ENCODE assay signal across 20 cellular contexts in the genomic region with DNA sequence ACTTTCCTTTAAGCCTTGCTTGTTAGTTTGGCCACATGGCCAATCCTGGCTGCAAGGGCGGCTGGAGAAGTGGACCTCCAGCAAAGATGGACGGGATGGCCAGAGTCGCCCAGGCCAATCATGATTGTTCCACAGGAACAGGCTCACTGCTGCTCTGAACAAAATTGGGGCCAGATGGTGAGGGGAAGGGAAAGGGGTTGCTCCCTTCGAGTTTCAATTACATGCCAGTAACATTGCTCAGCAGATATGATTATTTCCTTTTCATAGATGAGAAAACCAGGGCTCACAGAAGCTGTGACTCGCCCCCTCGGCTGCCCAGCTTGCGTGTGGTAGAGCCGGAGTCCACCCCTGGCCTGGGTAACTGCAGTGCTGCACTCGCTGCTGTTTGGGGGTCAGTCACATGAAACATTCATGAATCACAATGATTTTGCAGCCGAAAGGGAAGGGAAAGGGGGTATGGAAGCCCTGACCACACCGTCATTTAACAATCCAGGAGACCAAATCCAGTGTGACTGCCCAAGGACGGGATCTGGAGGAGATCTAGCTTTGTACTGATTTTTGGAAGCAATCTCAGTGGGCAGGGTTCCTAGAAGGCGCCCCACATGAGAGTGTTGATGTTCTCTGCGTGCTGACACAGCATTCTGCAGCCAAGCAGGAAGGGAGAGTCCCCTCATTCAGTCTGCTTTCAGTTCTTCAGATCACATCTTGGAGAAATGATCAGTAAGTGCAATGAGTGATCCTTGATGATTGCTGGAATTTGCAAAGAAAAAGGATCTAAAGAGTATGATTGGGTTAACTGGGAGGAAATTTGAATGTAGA.
DNase-seq lines count a peak whose midpoint lies in the region; FAIRE-seq and TF ChIP-seq lines count a peak whose summit lies in the region.
"Had no signal": no experiment of that assay in that cellular context is flagged by ENCODE, and none has a peak within 500 bp of the region (broad histone marks: within the 10 kb centered on the region; RNA-seq: fewer than 3 reads in every experiment).

No MANE protein-coding gene starts in this region.

- no peaks in the 10 kb centered on the region for H3K9me2 ChIP-seq in hepatocyte (replicated peaks; ENCODE audit: insufficient read depth)

- TF ChIP-seq POLR2A in suprapubic skin (IDR thresholded peaks at IDR 0.05) (no peak), thyroid gland (IDR thresholded peaks at IDR 0.05) (no peak)

- FAIRE-seq in astrocyte (lab: Jason Lieb, UNC) = no peak
- FAIRE-seq: GM12878 had no signal

- H3K4me1 ChIP-seq in astrocyte (ENCODE audit: insufficient read depth, low read length) (peaks cover 12% of the 10 kb centered on the region), hepatocyte (ENCODE audit: insufficient read depth) (peaks cover 8% of the 10 kb centered on the region), suprapubic skin (no peaks in the 10 kb centered on the region), thyroid gland (no peaks in the 10 kb centered on the region)
- H3K4me1 ChIP-seq: upper lobe of left lung had no signal

- H3K9ac ChIP-seq in astrocyte (ENCODE audit: low read length) = peak overlapping the region; percentile 33

- H3K27me3 ChIP-seq in astrocyte (ENCODE audit: insufficient read depth, low read length) (no peaks in the 10 kb centered on the region), hepatocyte (no peaks in the 10 kb centered on the region), suprapubic skin (no peaks in the 10 kb centered on the region), thyroid gland (no peaks in the 10 kb centered on the region)
- H3K27me3 ChIP-seq: upper lobe of left lung had no signal

- H3K4me2 ChIP-seq in astrocyte (ENCODE audit: low read length) = peak overlapping the region; percentile 74
- no peak overlapping the region for H3K4me2 ChIP-seq in hepatocyte

- H3K79me2 ChIP-seq in astrocyte (ENCODE audit: insufficient read depth, low read length) = no peaks in the 10 kb centered on the region
- no peaks in the 10 kb centered on the region for H3K79me2 ChIP-seq in hepatocyte

- H3K27me3 Mint-ChIP-seq in astrocyte (ENCODE audit: low read depth, unreplicated experiment) = peaks cover 13% of the 10 kb centered on the region
- H3K27me3 Mint-ChIP-seq: activated CD8-positive, alpha-beta memory T cell treated with anti-CD3 and anti-CD28 coated beads, Interleukin-2, amount 10 ng/mL, durations not matched to agents 7 days and 5 days had no signal

- H3K27ac Mint-ChIP-seq in astrocyte (ENCODE audit: unreplicated experiment) = peak overlapping the region; percentile 58
- H3K27ac Mint-ChIP-seq: activated CD8-positive, alpha-beta memory T cell treated with anti-CD3 and anti-CD28 coated beads, Interleukin-2, amount 10 ng/mL, durations not matched to agents 7 days and 5 days; CD8-positive, alpha-beta T cell had no signal

- H3K4me3 ChIP-seq in astrocyte (ENCODE audit: insufficient read depth, low read depth, low read length) = peak overlapping the region; percentile 8
- no peak overlapping the region for H3K4me3 ChIP-seq in hepatocyte
- H3K4me3 ChIP-seq in suprapubic skin = no peak overlapping the region
- no peak overlapping the region for H3K4me3 ChIP-seq in thyroid gland (replicated peaks in 1 of 3)
- H3K4me3 ChIP-seq: coronary artery, GM12878, upper lobe of left lung had no signal

- intact Hi-C loops in thyroid gland (cut with DNase I) = no loop called here

- peaks cover 19% of the 10 kb centered on the region for H3K4me1 Mint-ChIP-seq in astrocyte (ENCODE audit: low read depth, unreplicated experiment)

- H3K9me3 Mint-ChIP-seq in astrocyte (ENCODE audit: unreplicated experiment) = peaks cover 7% of the 10 kb centered on the region

- H3K9me3 ChIP-seq in astrocyte (ENCODE audit: insufficient read depth, low read depth, low read length) (no peaks in the 10 kb centered on the region), hepatocyte (ENCODE audit: low read depth) (no peaks in the 10 kb centered on the region), suprapubic skin (no peaks in the 10 kb centered on the region), thyroid gland (no peaks in the 10 kb centered on the region)
- H3K9me3 ChIP-seq: upper lobe of left lung had no signal

- H2AFZ ChIP-seq in astrocyte (ENCODE audit: low read depth, low read length) (peak overlapping the region; percentile 44), hepatocyte (no peak overlapping the region)

- H3K36me3 ChIP-seq in astrocyte (ENCODE audit: insufficient read depth, low read length) (no peaks in the 10 kb centered on the region), hepatocyte (replicated peaks; ENCODE audit: insufficient read depth, low read depth) (no peaks in the 10 kb centered on the region), suprapubic skin (no peaks in the 10 kb centered on the region), thyroid gland (no peaks in the 10 kb centered on the region)
- H3K36me3 ChIP-seq: upper lobe of left lung had no signal

- TF ChIP-seq EP300 in suprapubic skin (IDR thresholded peaks at IDR 0.05) = no peak

- H3K36me3 Mint-ChIP-seq in astrocyte (ENCODE audit: low read depth, unreplicated experiment) = no peaks in the 10 kb centered on the region
- H3K36me3 Mint-ChIP-seq: activated CD8-positive, alpha-beta memory T cell treated with anti-CD3 and anti-CD28 coated beads, Interleukin-2, amount 10 ng/mL, durations not matched to agents 7 days and 5 days; CD8-positive, alpha-beta T cell had no signal

- no peak overlapping the region for H3K4me3 Mint-ChIP-seq in astrocyte (ENCODE audit: unreplicated experiment)
- H3K4me3 Mint-ChIP-seq: activated CD8-positive, alpha-beta memory T cell treated with anti-CD3 and anti-CD28 coated beads, Interleukin-2, amount 10 ng/mL, durations not matched to agents 7 days and 5 days; CD8-positive, alpha-beta T cell had no signal

- WGBS in hepatocyte (ENCODE audit: low lambda C conversion rate, missing lambda C conversion rate) = 70% methylated on average over 14 of the region's 14 CpGs
- 44% methylated on average over 13 of the region's 14 CpGs for WGBS in suprapubic skin
- WGBS in thyroid gland, 2 donors = 59 to 62% methylated on average over 14 of the region's 14 CpGs

- TF ChIP-seq CTCF in astrocyte (IDR thresholded peaks at IDR 0.05; ENCODE audit: insufficient read depth, low read depth, low read length) (no peak), hepatocyte (IDR thresholded peaks at IDR 0.05; ENCODE audit: poor library complexity) (no peak), suprapubic skin (IDR thresholded peaks at IDR 0.05) (no peak), thyroid gland (IDR thresholded peaks at IDR 0.05) (no peak)

- H3K27ac ChIP-seq in astrocyte (ENCODE audit: low read depth, low read length) (peak overlapping the region; percentile 49), hepatocyte (peak overlapping the region; percentile 20), suprapubic skin (peak overlapping the region; percentile 10), thyroid gland (no peak overlapping the region)
- H3K27ac ChIP-seq: upper lobe of left lung had no signal

- DNase-seq in ELR (ENCODE audit: low read depth) (peak; percentile 46), astrocyte (ENCODE audit: low read depth) (peak; percentile 55), hepatocyte (ENCODE audit: low spot score) (no peak), suprapubic skin (ENCODE audit: low spot score in 2 of 2) (no peak), thyroid gland (no peak), SK-N-DZ (ENCODE audit: low spot score) (no peak), retina (no peak), midbrain (lab: John Stamatoyannopoulos, UW) (no peak)
- DNase-seq: activated CD8-positive, alpha-beta memory T cell treated with anti-CD3 and anti-CD28 coated beads, Interleukin-2, amount 10 ng/mL, durations not matched to agents 7 days and 5 days; activated gamma-delta T cell treated with Interleukin-2 at 50 U/mL for 16 hours; CD8-positive, alpha-beta T cell; hypothalamus; kidney glomerular epithelial cell; NCI-H1694 treated with DMSO at 0.1 percent for 48 hours; NCI-H510A; SHP77; T-helper 2 cell had no signal

- no peaks in the 10 kb centered on the region for H4K20me1 ChIP-seq in astrocyte (ENCODE audit: insufficient read depth, low read length)
- H4K20me1 ChIP-seq in hepatocyte (ENCODE audit: insufficient read depth, poor library complexity, severe bottlenecking) = no peaks in the 10 kb centered on the region

Comparison
In these comparisons a context has a peak if more than half of its experiments do, and no peak if none do; other contexts are left out.
1. DNase-seq: peak in ELR (single experiment) and astrocyte (single experiment); none in hepatocyte (single experiment), suprapubic skin (0 of 2), thyroid gland (0 of 2), SK-N-DZ (single experiment), retina (single experiment) and midbrain (single experiment).
2. H3K27ac ChIP-seq: peak in astrocyte (single experiment), hepatocyte (single experiment) and suprapubic skin (single experiment); none in thyroid gland (0 of 3).